ENCODE assay signal across 10 cellular contexts in the genomic region with DNA sequence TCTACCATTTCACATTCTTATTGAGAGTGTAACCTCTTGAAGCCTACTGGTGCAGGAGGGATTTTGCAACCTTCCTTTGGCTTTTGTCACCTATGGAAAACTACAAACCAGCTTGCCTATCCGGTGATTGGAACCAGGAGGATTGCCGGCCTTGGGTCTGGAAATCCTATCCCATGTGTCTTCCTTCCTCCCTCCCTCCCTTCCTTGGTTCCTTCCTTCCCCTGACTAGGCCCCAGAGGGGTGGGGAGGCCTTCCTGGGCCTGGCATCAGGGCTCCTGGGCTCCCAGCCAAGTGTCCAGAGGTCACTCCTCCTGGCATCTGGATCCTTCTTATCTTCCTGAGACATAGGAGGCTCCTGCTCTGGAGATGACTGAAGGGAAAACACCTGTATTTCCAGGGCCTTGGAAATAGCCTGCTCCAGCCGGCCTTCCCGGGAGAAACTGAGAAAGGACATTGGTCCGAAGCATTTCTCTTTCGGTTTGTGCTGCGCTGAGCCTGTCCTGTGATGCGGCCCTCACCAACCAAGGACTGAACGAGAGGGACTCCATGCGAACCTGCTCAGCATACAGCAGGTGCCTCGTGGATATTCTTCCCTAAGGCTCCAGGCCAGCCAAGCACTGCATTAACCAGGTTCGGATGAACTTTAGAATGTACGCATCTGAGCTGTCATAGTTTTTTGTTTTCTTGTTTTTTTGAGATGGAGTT. TPM values are rescaled to one million over a fixed set of nuclear protein-coding genes. Genes with fewer than 3 reads are reported as not detected.
DNase-seq lines count a peak whose midpoint lies in the region; ATAC-seq and TF ChIP-seq lines count a peak whose summit lies in the region.
"Had no signal": no experiment of that assay in that cellular context is flagged by ENCODE, and none has a peak within 500 bp of the region (broad histone marks: within the 10 kb centered on the region; RNA-seq: fewer than 3 reads in every experiment).

No MANE protein-coding gene starts in this region.

- H3K27me3 Mint-ChIP-seq in activated T-helper 17 cell treated with anti-CD3 and anti-CD28 coated beads, Interleukin-2, amount 50 U/mL, for 72 hours, result no peaks in the 10 kb centered on the region

- ATAC-seq in activated T-helper 17 cell treated with anti-CD3 and anti-CD28 coated beads, Interleukin-2, amount 50 U/mL, for 72 hours (replicated peaks), result no peak
- ATAC-seq in esophagus mucosa (no peak), GM18907 (IDR thresholded peaks at IDR 0.05; ENCODE audit: unreplicated experiment) (no peak)

- no peaks in the 10 kb centered on the region for H3K27me3 ChIP-seq in hepatocyte
- no peaks in the 10 kb centered on the region for H3K27me3 ChIP-seq in skeletal muscle satellite cell (ENCODE audit: control insufficient read depth, insufficient read depth, low read length)
- no peaks in the 10 kb centered on the region for H3K27me3 ChIP-seq in brain microvascular endothelial cell (replicated peaks)

- peaks cover 23% of the 10 kb centered on the region for H3K4me1 Mint-ChIP-seq in activated T-helper 17 cell treated with anti-CD3 and anti-CD28 coated beads, Interleukin-2, amount 50 U/mL, for 72 hours

- H3K4me1 ChIP-seq in hepatocyte (ENCODE audit: insufficient read depth) (peaks cover 58% of the 10 kb centered on the region), skeletal muscle satellite cell (ENCODE audit: control insufficient read depth, insufficient read depth, low read length) (peaks cover 43% of the 10 kb centered on the region)

- no peaks in the 10 kb centered on the region for H3K9me3 Mint-ChIP-seq in activated T-helper 17 cell treated with anti-CD3 and anti-CD28 coated beads, Interleukin-2, amount 50 U/mL, for 72 hours

- TF ChIP-seq RAD21 in Ishikawa (IDR thresholded peaks at IDR 0.05; ENCODE audit: low read depth), result no peak

- H3K9me3 ChIP-seq in hepatocyte (ENCODE audit: low read depth) (no peaks in the 10 kb centered on the region), skeletal muscle satellite cell (replicated peaks; ENCODE audit: low read length) (no peaks in the 10 kb centered on the region)

- peak overlapping the region; percentile 49 for H3K4me2 ChIP-seq in hepatocyte
- H3K4me2 ChIP-seq in skeletal muscle satellite cell (ENCODE audit: low read length), result peak overlapping the region; percentile 53
- H3K4me2 ChIP-seq: KMS-11 had no signal

- WGBS in hepatocyte (ENCODE audit: low lambda C conversion rate, missing lambda C conversion rate), result 91% methylated on average over 12 of the region's 13 CpGs

- H3K9ac ChIP-seq in skeletal muscle satellite cell (ENCODE audit: low read depth, low read length), result no peak overlapping the region
- H3K9ac ChIP-seq: KMS-11 had no signal

- H3K36me3 Mint-ChIP-seq in activated T-helper 17 cell treated with anti-CD3 and anti-CD28 coated beads, Interleukin-2, amount 50 U/mL, for 72 hours (ENCODE audit: low read depth), result no peaks in the 10 kb centered on the region

- peak overlapping the region; percentile 25 for H3K27ac Mint-ChIP-seq in activated T-helper 17 cell treated with anti-CD3 and anti-CD28 coated beads, Interleukin-2, amount 50 U/mL, for 72 hours

- no peak for TF ChIP-seq CTCF in hepatocyte (IDR thresholded peaks at IDR 0.05; ENCODE audit: poor library complexity)
- no peak for TF ChIP-seq CTCF in brain microvascular endothelial cell (IDR thresholded peaks at IDR 0.05; ENCODE audit: low read depth, low read length, missing control alignments)

- DNase-seq in hepatocyte (ENCODE audit: low spot score) (peak; percentile 81), KG1 (lab: John Stamatoyannopoulos, UW) (no peak), brain microvascular endothelial cell (no peak)
- DNase-seq: GOT3 had no signal

- peak overlapping the region; percentile 95 for H3K27ac ChIP-seq in hepatocyte
- no peak overlapping the region for H3K27ac ChIP-seq in brain microvascular endothelial cell
- H3K27ac ChIP-seq: KMS-11 had no signal

- 0 out of 2 replicates have a peak, but pooled peaks have one; percentile 21 for TF ChIP-seq EP300 in Ishikawa (IDR thresholded peaks at IDR 0.05; ENCODE audit: borderline replicate concordance)

- no peaks in the 10 kb centered on the region for H4K20me1 ChIP-seq in hepatocyte (ENCODE audit: insufficient read depth, poor library complexity, severe bottlenecking)

- H3K79me2 ChIP-seq in hepatocyte, result no peaks in the 10 kb centered on the region

- no peak overlapping the region for H2AFZ ChIP-seq in hepatocyte

- H3K36me3 ChIP-seq in hepatocyte (replicated peaks; ENCODE audit: insufficient read depth, low read depth) (no peaks in the 10 kb centered on the region), skeletal muscle satellite cell (ENCODE audit: insufficient read depth, low read length) (no peaks in the 10 kb centered on the region), brain microvascular endothelial cell (replicated peaks) (no peaks in the 10 kb centered on the region)

- in situ Hi-C loops in brain microvascular endothelial cell (cut with HindIII; ENCODE audit: low pct_ligation_motif_present, low sequenced_read_pairs), result no loop called here

- H3K4me3 ChIP-seq in hepatocyte, result no peak overlapping the region
- no peak overlapping the region for H3K4me3 ChIP-seq in skeletal muscle satellite cell (ENCODE audit: low read length)
- no peak overlapping the region for H3K4me3 ChIP-seq in brain microvascular endothelial cell (ENCODE audit: low read depth, low read length)

- no peaks in the 10 kb centered on the region for H3K9me2 ChIP-seq in hepatocyte (replicated peaks; ENCODE audit: insufficient read depth)

- H3K4me3 Mint-ChIP-seq in activated T-helper 17 cell treated with anti-CD3 and anti-CD28 coated beads, Interleukin-2, amount 50 U/mL, for 72 hours, result no peak overlapping the region

TF ChIP-seq in Ishikawa, 13 proteins besides CTCF, POLR2A, EP300 and RAD21:
- TF ChIP-seq FOXM1 (IDR thresholded peaks at IDR 0.05; ENCODE audit: borderline replicate concordance, low read depth) (no peak), TCF12 (IDR thresholded peaks at IDR 0.05; ENCODE audit: low read depth) (no peak), NFIC (IDR thresholded peaks at IDR 0.05) (peak; percentile 69; the same call in 1 of the 2 replicates)
- TF ChIP-seq, protein P1, sequence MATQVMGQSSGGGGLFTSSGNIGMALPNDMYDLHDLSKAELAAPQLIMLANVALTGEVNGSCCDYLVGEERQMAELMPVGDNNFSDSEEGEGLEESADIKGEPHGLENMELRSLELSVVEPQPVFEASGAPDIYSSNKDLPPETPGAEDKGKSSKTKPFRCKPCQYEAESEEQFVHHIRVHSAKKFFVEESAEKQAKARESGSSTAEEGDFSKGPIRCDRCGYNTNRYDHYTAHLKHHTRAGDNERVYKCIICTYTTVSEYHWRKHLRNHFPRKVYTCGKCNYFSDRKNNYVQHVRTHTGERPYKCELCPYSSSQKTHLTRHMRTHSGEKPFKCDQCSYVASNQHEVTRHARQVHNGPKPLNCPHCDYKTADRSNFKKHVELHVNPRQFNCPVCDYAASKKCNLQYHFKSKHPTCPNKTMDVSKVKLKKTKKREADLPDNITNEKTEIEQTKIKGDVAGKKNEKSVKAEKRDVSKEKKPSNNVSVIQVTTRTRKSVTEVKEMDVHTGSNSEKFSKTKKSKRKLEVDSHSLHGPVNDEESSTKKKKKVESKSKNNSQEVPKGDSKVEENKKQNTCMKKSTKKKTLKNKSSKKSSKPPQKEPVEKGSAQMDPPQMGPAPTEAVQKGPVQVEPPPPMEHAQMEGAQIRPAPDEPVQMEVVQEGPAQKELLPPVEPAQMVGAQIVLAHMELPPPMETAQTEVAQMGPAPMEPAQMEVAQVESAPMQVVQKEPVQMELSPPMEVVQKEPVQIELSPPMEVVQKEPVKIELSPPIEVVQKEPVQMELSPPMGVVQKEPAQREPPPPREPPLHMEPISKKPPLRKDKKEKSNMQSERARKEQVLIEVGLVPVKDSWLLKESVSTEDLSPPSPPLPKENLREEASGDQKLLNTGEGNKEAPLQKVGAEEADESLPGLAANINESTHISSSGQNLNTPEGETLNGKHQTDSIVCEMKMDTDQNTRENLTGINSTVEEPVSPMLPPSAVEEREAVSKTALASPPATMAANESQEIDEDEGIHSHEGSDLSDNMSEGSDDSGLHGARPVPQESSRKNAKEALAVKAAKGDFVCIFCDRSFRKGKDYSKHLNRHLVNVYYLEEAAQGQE (IDR thresholded peaks at IDR 0.05; ENCODE audit: low read depth), result no peak
- TF ChIP-seq, protein P2, sequence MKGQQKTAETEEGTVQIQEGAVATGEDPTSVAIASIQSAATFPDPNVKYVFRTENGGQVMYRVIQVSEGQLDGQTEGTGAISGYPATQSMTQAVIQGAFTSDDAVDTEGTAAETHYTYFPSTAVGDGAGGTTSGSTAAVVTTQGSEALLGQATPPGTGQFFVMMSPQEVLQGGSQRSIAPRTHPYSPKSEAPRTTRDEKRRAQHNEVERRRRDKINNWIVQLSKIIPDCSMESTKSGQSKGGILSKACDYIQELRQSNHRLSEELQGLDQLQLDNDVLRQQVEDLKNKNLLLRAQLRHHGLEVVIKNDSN (IDR thresholded peaks at IDR 0.05), result no peak

RNA-seq across cellular contexts. Expression of a gene that starts 43.4 kb away (rescaled TPM):
- total RNA-seq in activated T-helper 17 cell treated with anti-CD3 and anti-CD28 coated beads, Interleukin-2, amount 50 U/mL, for 72 hours, result 100 to 1,000 TPM; 295 to 386 TPM
- total RNA-seq in hepatocyte (252 and 260 TPM in 2 replicates), esophagus mucosa (188 TPM)
- 216 and 228 TPM in 2 replicates for polyA plus RNA-seq in hepatocyte
- total RNA-seq in skeletal muscle satellite cell (2012; rRNA removed), result 277 and 309 TPM in 2 replicates
